Comparison of ENCODE assay signal across 26 cellular contexts in genomic region chr3:9147896-9148267, GRCh38.
"Had no signal": no experiment of that assay in that cellular context is flagged by ENCODE, and none has a peak within 500 bp of the region (broad histone marks: within the 10 kb centered on the region; RNA-seq: fewer than 3 reads in every experiment).

No MANE protein-coding gene starts in this region.

- H3K4me2 ChIP-seq: hepatocyte, neural progenitor cell had no signal

- DNase-seq: activated CD4-positive, alpha-beta T cell treated with anti-CD3 and anti-CD28 coated beads for 36 hours; activated CD4-positive, CD25-positive, alpha-beta regulatory T cell; activated CD8-positive, alpha-beta memory T cell treated with anti-CD3 and anti-CD28 coated beads, Interleukin-2, amount 10 ng/mL, durations not matched to agents 7 days and 5 days; activated CD8-positive, alpha-beta T cell treated with anti-CD3 and anti-CD28 coated beads, Interleukin-2, amount 10 ng/mL, durations not matched to agents 7 days and 5 days; activated T-cell treated with anti-CD3 and anti-CD28 coated beads, Interleukin-2, amount 50 U/mL, for 48 hours; aorta; body of pancreas; cerebellar nuclear complex; effector memory CD8-positive, alpha-beta T cell; islet precursor cell; left cardiac atrium; mammary epithelial cell; midbrain; naive thymus-derived CD4-positive, alpha-beta T cell; right lobe of liver; stimulated activated CD4-positive, alpha-beta T cell treated with anti-CD3 and anti-CD28 coated beads, Interleukin-12 subunit alpha, Interleukin-12 subunit beta, amount 100 ng/mL, for 4 hours; stimulated activated CD4-positive, alpha-beta T cell treated with anti-CD3 and anti-CD28 coated beads, Interleukin-4, amount 100 ng/mL, for 1 hour; T-cell; upper lobe of left lung had no signal

- ATAC-seq: activated CD4-positive, alpha-beta T cell treated with anti-CD3 and anti-CD28 coated beads for 36 hours; activated CD8-positive, alpha-beta memory T cell treated with anti-CD3 and anti-CD28 coated beads, Interleukin-2, amount 10 ng/mL, durations not matched to agents 7 days and 5 days; activated CD8-positive, alpha-beta T cell treated with anti-CD3 and anti-CD28 coated beads, Interleukin-2, amount 10 ng/mL, durations not matched to agents 7 days and 5 days; activated naive CD4-positive, alpha-beta T cell treated with anti-CD3 and anti-CD28 coated beads, Interleukin-2, amount 50 U/mL, for 72 hours; body of pancreas; effector memory CD8-positive, alpha-beta T cell; naive thymus-derived CD4-positive, alpha-beta T cell; right lobe of liver; stimulated activated effector memory CD8-positive, alpha-beta T cell treated with anti-CD3 and anti-CD28 coated beads, Interleukin-12 subunit alpha, Interleukin-12 subunit beta, amount 100 ng/mL, for 72 hours; T-cell had no signal

- H3K36me3 ChIP-seq: gastroesophageal sphincter, neural progenitor cell, right lobe of liver, upper lobe of left lung had no signal

- H3K4me3 ChIP-seq: body of pancreas, coronary artery, gastroesophageal sphincter, hepatocyte, neural progenitor cell, right lobe of liver, skin epidermis, upper lobe of left lung had no signal

- H2AFZ ChIP-seq: hepatocyte, neural progenitor cell had no signal

- H3K27me3 ChIP-seq: body of pancreas, gastroesophageal sphincter, hepatocyte, neural progenitor cell, right lobe of liver, upper lobe of left lung had no signal

- H3K9me3 ChIP-seq: right lobe of liver had no signal

- H3K27ac ChIP-seq: body of pancreas, coronary artery, gastroesophageal sphincter, neural progenitor cell, right lobe of liver, skin epidermis, upper lobe of left lung had no signal

- H3K9ac ChIP-seq: neural progenitor cell had no signal

- H3K4me1 ChIP-seq: neural progenitor cell, right lobe of liver, upper lobe of left lung had no signal
